Comparison of ENCODE assay signal across 8 cellular contexts in the genomic region with DNA sequence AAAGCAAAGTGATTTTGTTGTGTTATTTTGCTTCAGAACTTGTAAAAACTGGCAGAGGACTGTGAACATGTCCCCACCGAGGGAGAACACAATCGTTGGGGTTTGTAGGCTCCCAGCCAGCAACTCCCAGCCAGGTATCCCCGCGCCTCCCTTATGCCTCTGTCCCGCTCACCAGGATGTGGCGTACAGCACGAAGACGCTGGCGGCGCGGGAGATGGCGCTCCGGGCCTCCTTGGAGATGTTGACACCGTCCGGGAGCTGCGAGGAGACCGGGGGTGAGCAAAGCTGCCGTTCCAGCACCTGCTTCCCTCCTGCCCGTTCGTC. TPM values are rescaled to one million over a fixed set of nuclear protein-coding genes. Genes with fewer than 3 reads are reported as not detected.
A peak's percentile ranks its signal among the peaks of the same experiment; 100 is the strongest.
DNase-seq lines count a peak whose midpoint lies in the region; TF ChIP-seq lines count a peak whose summit lies in the region.

No MANE protein-coding gene starts in this region.

- no peaks in the 10 kb centered on the region for H3K9me2 ChIP-seq in PC-9 (ENCODE audit: insufficient read depth)

- peaks cover 30% of the 10 kb centered on the region for H3F3A ChIP-seq in PC-9 (ENCODE audit: insufficient read depth, low read depth)

- intact Hi-C loops in PC-9 (cut with micrococcal nuclease; ENCODE audit: unreplicated experiment) (loop anchor here (1.0 to 5.0 kb wide), 4 partner anchors 70 to 298 kb away; partner anchors contain the start of genes CDC26, FKBP15, PRPF4 and SLC31A1), prostate gland (cut with DNase I) (loop anchor here (10.0 kb wide), 2 partner anchors 95 to 135 kb away; partner anchors contain the start of genes CDC26 and PRPF4)

- H3K9me3 ChIP-seq in PC-9 (ENCODE audit: insufficient read depth, low read depth) (no peaks in the 10 kb centered on the region), esophagus (ENCODE audit: control insufficient read depth in 2 of 2, insufficient read depth in 1 of 2, low read depth in 1 of 2, low read length in 1 of 2) (no peaks in the 10 kb centered on the region), prostate gland (no peaks in the 10 kb centered on the region)

- TF ChIP-seq POLR2A in prostate gland (IDR thresholded peaks at IDR 0.05), result no peak

- H3K36me3 Mint-ChIP-seq in activated T-cell treated with anti-CD3 and anti-CD28 coated beads, Interleukin-2, amount 50 U/mL, for 24 hours (ENCODE audit: low read depth), result peaks cover 49% of the 10 kb centered on the region

- peak overlapping the region; percentile 94 for H3K4me3 Mint-ChIP-seq in activated T-cell treated with anti-CD3 and anti-CD28 coated beads, Interleukin-2, amount 50 U/mL, for 24 hours

- no TSS peak for BruUV-seq in PC-9 (replicated peaks; lab: Mats Ljungman, UMichigan)

- no peaks in the 10 kb centered on the region for H3K9me3 Mint-ChIP-seq in activated T-cell treated with anti-CD3 and anti-CD28 coated beads, Interleukin-2, amount 50 U/mL, for 24 hours

- no peaks in the 10 kb centered on the region for H3K27me3 Mint-ChIP-seq in activated T-cell treated with anti-CD3 and anti-CD28 coated beads, Interleukin-2, amount 50 U/mL, for 24 hours

- peaks cover 11% of the 10 kb centered on the region for H3K36me3 ChIP-seq in PC-9 (ENCODE audit: low read depth)
- H3K36me3 ChIP-seq in esophagus (ENCODE audit: control insufficient read depth in 2 of 2, insufficient read depth in 2 of 2, low read length in 1 of 2), result peaks cover 0 to 6% of the 10 kb centered on the region in 2 donors
- H3K36me3 ChIP-seq in prostate gland, result no peaks in the 10 kb centered on the region

- WGBS in esophagus, 2 donors, result 0 to 1% methylated on average over 20 of the region's 20 CpGs
- WGBS in prostate gland, result under 1% methylated on average over 20 of the region's 20 CpGs

- peak overlapping the region; percentile 76 for H3K4me3 ChIP-seq in PC-9
- H3K4me3 ChIP-seq in esophagus (ENCODE audit: low read depth in 1 of 2, low read length in 2 of 2), result peak overlapping the region; percentile 72 to 83
- peak overlapping the region; percentile 74 to 83 for H3K4me3 ChIP-seq in prostate gland

- peak overlapping the region; percentile 99 for H3K27ac Mint-ChIP-seq in activated T-cell treated with anti-CD3 and anti-CD28 coated beads, Interleukin-2, amount 50 U/mL, for 24 hours

- peaks cover 21% of the 10 kb centered on the region for H3K79me2 ChIP-seq in PC-9 (ENCODE audit: low read depth)

- DNase-seq in activated T-cell treated with anti-CD3 and anti-CD28 coated beads, Interleukin-2, amount 50 U/mL, for 24 hours, result no peak
- DNase-seq in activated T-cell treated with anti-CD3 and anti-CD28 coated beads for 4 hours, result no peak
- DNase-seq in PC-9, result no peak
- peak; percentile 14 for DNase-seq in prostate gland (ENCODE audit: low spot score)
- DNase-seq in islet precursor cell, result no peak
- DNase-seq in ecto neural progenitor cell (ENCODE audit: low spot score), result no peak
- DNase-seq in NCI-H2227 treated with DMSO at 0.1 percent for 48 hours (lab: John Stamatoyannopoulos, UW), result no peak

- H3K4me1 ChIP-seq in PC-9 (replicated peaks; ENCODE audit: insufficient read depth), result peaks cover 18% of the 10 kb centered on the region
- H3K4me1 ChIP-seq in esophagus (ENCODE audit: control insufficient read depth in 2 of 2, insufficient read depth in 2 of 2, low read length in 1 of 2), result peaks cover 0 to 4% of the 10 kb centered on the region in 2 donors
- peaks cover 3% of the 10 kb centered on the region for H3K4me1 ChIP-seq in prostate gland (replicated peaks)

- TF ChIP-seq CTCF in PC-9 (conservative IDR thresholded peaks at IDR 0.05) (no peak), prostate gland (IDR thresholded peaks at IDR 0.05) (no peak)

- CTCF ChIA-PET in PC-9 (lab: Charles Lee), result interaction anchor here (1.0 to 1.1 kb wide), 2 partner anchors 9 to 135 kb away, joined by 5 to 8 read pairs; partner anchors contain the start of gene ALAD

- POLR2A ChIA-PET in PC-9 (lab: Charles Lee; ENCODE audit: unreplicated experiment), result interaction anchor here (0.7 to 1.1 kb wide), 7 partner anchors 9 to 494 kb away, joined by 3 to 6 read pairs (median 4); partner anchors contain the start of genes ALAD, FKBP15 and SLC31A1

- H3K27me3 ChIP-seq in PC-9 (ENCODE audit: insufficient read depth, low read depth), result no peaks in the 10 kb centered on the region
- H3K27me3 ChIP-seq in esophagus (ENCODE audit: control insufficient read depth in 1 of 2, insufficient read depth in 2 of 2, low read length in 2 of 2), result no peaks in the 10 kb centered on the region
- H3K27me3 ChIP-seq in prostate gland (replicated peaks; ENCODE audit: insufficient read depth), result no peaks in the 10 kb centered on the region

- H3K27ac ChIP-seq in PC-9 (peak overlapping the region; percentile 89), esophagus (ENCODE audit: low read depth in 2 of 2, low read length in 1 of 2) (peak overlapping the region; percentile 98 to 99), prostate gland (peak overlapping the region; percentile 96 to 98)

- peaks cover 37% of the 10 kb centered on the region for H3K4me1 Mint-ChIP-seq in activated T-cell treated with anti-CD3 and anti-CD28 coated beads, Interleukin-2, amount 50 U/mL, for 24 hours (ENCODE audit: low read depth)

- peak overlapping the region; percentile 88 for H2AFZ ChIP-seq in PC-9

- H4K20me1 ChIP-seq in PC-9 (ENCODE audit: insufficient read depth), result no peaks in the 10 kb centered on the region

- peak overlapping the region; percentile 80 for H3K4me2 ChIP-seq in PC-9

RNA-seq across cellular contexts. Expression of gene POLE3, which starts 0.6 kb away (rescaled TPM):
- 53.8 and 64.5 TPM in 2 replicates for total RNA-seq in PC-9 (2021)
- 10 to 100 TPM; 17.4 to 38.9 TPM for polyA plus RNA-seq in esophagus
- 10 to 100 TPM; 42.7 to 61.9 TPM for total RNA-seq in prostate gland

RNA-seq across cellular contexts. Expression of gene C9orf43, which starts 0.7 kb away (rescaled TPM):
- total RNA-seq in PC-9 (2021) (1.5 and 2.5 TPM in 2 replicates), prostate gland (10 to 100 TPM in 1 of 2 donors, 1 to 10 TPM in 1; 3.7 to 11.0 TPM)
- polyA plus RNA-seq in esophagus, result under 1 TPM; 0.20 to 0.33 TPM

RNA-seq across cellular contexts. Expression of gene ALAD, which starts 8.8 kb away (rescaled TPM):
- total RNA-seq in PC-9 (2021) (33.3 and 42.7 TPM in 2 replicates), prostate gland (100 to 1,000 TPM in 1 of 2 donors, 10 to 100 TPM in 1; 59.8 to 103 TPM)
- 10 to 100 TPM; 38.4 TPM for polyA plus RNA-seq in esophagus

RNA-seq across cellular contexts. Expression of gene HDHD3, which starts 33.1 kb away (rescaled TPM):
- 39.5 and 44.0 TPM in 2 replicates for total RNA-seq in PC-9 (2021)
- polyA plus RNA-seq in esophagus, result 10 to 100 TPM; 43.7 to 46.6 TPM
- 10 to 100 TPM; 52.2 to 72.1 TPM for total RNA-seq in prostate gland

RNA-seq across cellular contexts. Expression of gene RGS3, which starts 53.7 kb away (rescaled TPM):
- 61.8 and 75.8 TPM in 2 replicates for total RNA-seq in PC-9 (2021)
- 10 to 100 TPM in 1 of 2 donors, 1 to 10 TPM in 1; 9.1 to 10.2 TPM for polyA plus RNA-seq in esophagus
- 10 to 100 TPM; 26.5 to 98.9 TPM for total RNA-seq in prostate gland
